ENCODE assay signal across 8 cellular contexts in the genomic region with DNA sequence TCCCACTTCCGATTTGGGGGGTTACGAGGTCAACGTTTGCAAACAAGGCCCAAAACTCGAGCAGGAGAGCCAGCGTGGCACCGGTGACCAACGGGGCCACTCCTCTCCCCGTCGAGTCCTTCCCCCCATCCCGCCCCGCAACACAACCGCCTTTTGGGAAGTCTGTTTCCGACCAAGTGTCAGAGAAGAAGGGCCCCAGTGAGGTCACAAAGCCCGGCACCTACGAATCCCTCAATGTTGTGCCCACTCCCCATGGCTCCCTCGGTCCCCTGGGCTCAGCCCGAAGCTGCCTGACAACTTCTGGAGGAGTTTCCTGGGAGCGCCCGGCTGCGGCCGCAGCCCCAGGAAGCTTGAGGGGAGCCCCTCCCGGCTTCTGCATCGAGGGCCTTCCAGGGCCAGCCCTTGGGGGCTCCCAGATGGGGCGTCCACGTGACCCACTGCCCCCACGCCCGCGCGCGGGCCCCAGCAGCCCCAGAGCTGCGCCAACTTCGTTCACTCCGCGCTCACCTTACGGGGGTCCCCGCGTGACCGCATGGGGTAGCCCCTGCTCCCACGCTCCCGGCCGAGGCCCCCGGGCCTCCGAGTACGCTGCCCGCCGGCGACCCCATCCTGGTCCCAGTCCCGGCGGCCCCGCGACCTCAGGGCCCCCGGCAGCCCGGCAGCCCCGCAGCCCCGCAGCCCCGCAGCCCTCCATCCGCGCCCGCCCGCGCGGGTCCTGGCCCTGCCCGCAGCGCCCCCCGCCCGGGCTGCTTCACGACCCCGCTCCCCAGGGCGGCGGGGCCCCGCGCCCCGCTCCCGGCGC. TPM values are rescaled to one million over a fixed set of nuclear protein-coding genes. Genes with fewer than 3 reads are reported as not detected.
A peak's percentile ranks its signal among the peaks of the same experiment; 100 is the strongest.
DNase-seq lines count a peak whose midpoint lies in the region; ATAC-seq, FAIRE-seq and TF ChIP-seq lines count a peak whose summit lies in the region.

No MANE protein-coding gene starts in this region.

- H3K4me3 ChIP-seq in astrocyte of the cerebellum (ENCODE audit: low read depth, low read length) (peak overlapping the region; percentile 83), iPS-18c (ENCODE audit: insufficient read depth, low read depth, low read length) (peak overlapping the region; percentile 95), small intestine (ENCODE audit: low read depth in 1 of 2, low read length in 2 of 2) (peak overlapping the region; percentile 81 to 98)

- no peak for TF ChIP-seq CTCF in C4-2B (conservative IDR thresholded peaks at IDR 0.05)
- TF ChIP-seq CTCF in astrocyte of the cerebellum (IDR thresholded peaks at IDR 0.05; ENCODE audit: low read depth, low read length, missing control alignments): no peak

- no peaks in the 10 kb centered on the region for H3K27me3 ChIP-seq in small intestine (ENCODE audit: control insufficient read depth in 2 of 2, insufficient read depth in 2 of 2, low read length in 2 of 2)

- whole genome bisulfite sequencing in small intestine, 3 donors: 0 to 1% (median 0%) methylated on average over 47 to 75 of the region's 75 CpGs

- peaks cover 2 to 4% of the 10 kb centered on the region in 2 donors for H3K4me1 ChIP-seq in small intestine (ENCODE audit: control insufficient read depth in 2 of 2, insufficient read depth in 1 of 2, low read depth in 1 of 2, low read length in 1 of 2)

- FAIRE-seq in small intestine (lab: Jason Lieb, UNC): no peak

- DNase-seq in Kasumi-1 (lab: John Stamatoyannopoulos, UW) (peak; percentile 34 to 39), astrocyte of the cerebellum (ENCODE audit: low read depth) (no peak), small intestine (peak; percentile 26), epidermal melanocyte (ENCODE audit: insufficient read length, low spot score) (no peak), NCI-H2196 treated with DMSO at 0.1 percent for 48 hours (lab: John Stamatoyannopoulos, UW; ENCODE audit: unreplicated experiment) (no peak)

- peak overlapping the region; percentile 88 for H3K27ac ChIP-seq in C4-2B
- H3K27ac ChIP-seq in small intestine (ENCODE audit: low read depth in 1 of 2, low read length in 1 of 2): peak overlapping the region; percentile 16 to 80

- H3K9me3 ChIP-seq in iPS-18c (ENCODE audit: control insufficient read depth, insufficient read depth, low read length) (no peaks in the 10 kb centered on the region), small intestine (ENCODE audit: control insufficient read depth, low read depth) (no peaks in the 10 kb centered on the region)

- ATAC-seq in GM19324 (IDR thresholded peaks at IDR 0.05; ENCODE audit: low FRiP score, unreplicated experiment): peak; percentile 14

- in situ Hi-C loops in astrocyte of the cerebellum (cut with HindIII; ENCODE audit: low sequenced_read_pairs): no loop called here

- no peaks in the 10 kb centered on the region for H3K36me3 ChIP-seq in small intestine (ENCODE audit: control insufficient read depth in 2 of 2, insufficient read depth in 2 of 2, low read length in 2 of 2)

RNA-seq across cellular contexts. Expression of gene CDK2AP1, which starts 1.1 kb away (rescaled TPM):
- 10 to 100 TPM; 55.2 to 69.4 (median 62.4) TPM for polyA plus RNA-seq in small intestine

RNA-seq across cellular contexts. Expression of gene MTRFR, which starts 37.3 kb away (rescaled TPM):
- polyA plus RNA-seq in small intestine: 10 to 100 TPM; 11.1 to 12.5 (median 12.2) TPM

RNA-seq across cellular contexts. Expression of gene MPHOSPH9, which starts 37.6 kb away (rescaled TPM):
- 1 to 10 TPM; 1.6 to 7.7 (median 2.7) TPM for polyA plus RNA-seq in small intestine

Comparison
In these comparisons a context has a peak if more than half of its experiments do, and no peak if none do; other contexts are left out.
1. DNase-seq: peak in Kasumi-1 (2 of 2) and small intestine (single experiment); none in astrocyte of the cerebellum (single experiment), epidermal melanocyte (single experiment) and NCI-H2196 treated with DMSO at 0.1 percent for 48 hours (single experiment).
2. Peak in every context shown above with its lines, with median percentiles within 50 percentile points of each other: H3K4me3 ChIP-seq.